Comparison of ENCODE assay signal across 13 cellular contexts in the genomic region with DNA sequence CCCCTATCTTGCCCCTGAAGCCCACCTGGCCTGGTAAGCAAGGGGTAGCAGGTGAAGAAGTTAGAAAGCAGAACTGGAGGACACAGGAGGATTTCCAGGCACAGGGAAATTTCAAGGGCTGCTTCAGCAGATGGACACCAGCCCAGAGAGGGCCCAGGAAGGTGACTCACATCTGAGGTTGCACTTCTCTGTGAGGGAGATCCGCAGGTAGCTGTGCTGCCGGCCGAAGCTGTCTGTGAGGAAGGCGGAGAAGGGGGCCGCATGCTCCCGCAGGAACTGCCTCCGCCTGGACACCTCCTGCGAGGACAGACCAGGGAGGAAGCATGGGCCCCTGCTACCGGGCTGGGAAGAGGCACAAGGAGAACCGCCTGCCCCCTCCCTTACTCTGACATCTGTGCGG. TPM values are rescaled to one million over a fixed set of nuclear protein-coding genes. Genes with fewer than 3 reads are reported as not detected.
A peak's percentile ranks its signal among the peaks of the same experiment; 100 is the strongest.
DNase-seq lines count a peak whose midpoint lies in the region; FAIRE-seq and TF ChIP-seq lines count a peak whose summit lies in the region.
"Had no signal": no experiment of that assay in that cellular context is flagged by ENCODE, and none has a peak within 500 bp of the region (broad histone marks: within the 10 kb centered on the region; RNA-seq: fewer than 3 reads in every experiment).

No MANE protein-coding gene starts in this region.

- in situ Hi-C loops in GM23248 (cut with MboI): no loop called here

- DNase-seq in GM23248: peak; percentile 55
- DNase-seq in RCC 7860 (ENCODE audit: low spot score): peak; percentile 28
- DNase-seq in epithelial cell of proximal tubule (ENCODE audit: low read depth): peak; percentile 31
- DNase-seq in activated CD4-positive, alpha-beta T cell treated with anti-CD3 and anti-CD28 coated beads for 1 hour: no peak
- no peak for DNase-seq in endodermal cell
- DNase-seq in NCI-H748 treated with DMSO at 0.1 percent for 48 hours (lab: John Stamatoyannopoulos, UW): no peak
- no peak for DNase-seq in GM20000 (ENCODE audit: low spot score)
- DNase-seq: activated CD4-positive, alpha-beta T cell treated with anti-CD3 and anti-CD28 coated beads for 36 hours; CD4-positive, CD25-positive, alpha-beta regulatory T cell; Kasumi-1; NCI-H2029 had no signal

- H4K20me1 ChIP-seq in GM23248 (ENCODE audit: insufficient read depth): no peaks in the 10 kb centered on the region

- H3K79me2 ChIP-seq in GM23248 (ENCODE audit: insufficient read depth): no peaks in the 10 kb centered on the region

- peaks cover 10% of the 10 kb centered on the region for H3K4me1 Mint-ChIP-seq in endodermal cell

- WGBS in GM23248 (ENCODE audit: low coverage in 1 of 2, low lambda C conversion rate in 2 of 2, missing lambda C conversion rate in 2 of 2), 2 experiments: 85 to 86% methylated on average over 11 of the region's 11 CpGs
- 93 to 100% methylated on average over 1 to 11 of the region's 11 CpGs for WGBS in endodermal cell (ENCODE audit: insufficient coverage in 1 of 2, insufficient read length in 1 of 2), 2 experiments

- H3K4me1 ChIP-seq in GM23248 (ENCODE audit: insufficient read depth) (peaks cover 9% of the 10 kb centered on the region; the same call in 1 of the 2 replicates), subcutaneous abdominal adipose tissue (ENCODE audit: control insufficient read depth in 5 of 5, insufficient read depth in 5 of 5, low read length in 5 of 5) (peaks cover 4 to 85% (median 63%) of the 10 kb centered on the region in 5 donors), endodermal cell (ENCODE audit: control insufficient read depth, insufficient read depth, low read length) (no peaks in the 10 kb centered on the region)

- peaks cover 7% of the 10 kb centered on the region; the same call in 1 of the 2 replicates for H3F3A ChIP-seq in GM23248 (ENCODE audit: insufficient read depth)

- H3K27me3 Mint-ChIP-seq in endodermal cell (ENCODE audit: insufficient read depth): no peaks in the 10 kb centered on the region
- H3K27me3 Mint-ChIP-seq: activated CD4-positive, alpha-beta T cell treated with anti-CD3 and anti-CD28 coated beads for 36 hours; CD4-positive, CD25-positive, alpha-beta regulatory T cell had no signal

- FAIRE-seq in RCC 7860 (lab: Jason Lieb, UNC): no peak

- TF ChIP-seq CTCF in epithelial cell of proximal tubule (conservative IDR thresholded peaks at IDR 0.05; ENCODE audit: low read depth, low read length) (no peak), endodermal cell (conservative IDR thresholded peaks at IDR 0.05) (no peak), GM20000 (IDR thresholded peaks at IDR 0.05; ENCODE audit: extremely low read depth, missing control alignments) (no peak)

- H3K4me3 ChIP-seq in GM23248 (no peak overlapping the region), epithelial cell of proximal tubule (ENCODE audit: low read depth, low read length) (no peak overlapping the region), subcutaneous abdominal adipose tissue (ENCODE audit: low read depth in 1 of 5, low read length in 5 of 5) (no peak overlapping the region), endodermal cell (ENCODE audit: low read length) (no peak overlapping the region)

- peaks cover 30% of the 10 kb centered on the region for H3K36me3 Mint-ChIP-seq in endodermal cell (ENCODE audit: low read depth)
- H3K36me3 Mint-ChIP-seq: CD4-positive, CD25-positive, alpha-beta regulatory T cell had no signal

- H3K36me3 ChIP-seq in GM23248 (ENCODE audit: low read depth) (no peaks in the 10 kb centered on the region), subcutaneous abdominal adipose tissue (ENCODE audit: control insufficient read depth in 5 of 5, insufficient read depth in 5 of 5, low read length in 5 of 5) (peaks cover 0 to 46% (median 35%) of the 10 kb centered on the region in 5 donors), endodermal cell (ENCODE audit: control insufficient read depth, insufficient read depth, low read length) (no peaks in the 10 kb centered on the region)

- H3K27ac Mint-ChIP-seq in endodermal cell: no peak overlapping the region

- H3K9ac ChIP-seq in GM23248 (no peak overlapping the region), subcutaneous abdominal adipose tissue (ENCODE audit: low read length in 5 of 5) (peak overlapping the region in 2 of 5 donors; percentile 50), endodermal cell (ENCODE audit: extremely low read depth, low read length, poor library complexity, severe bottlenecking) (no peak overlapping the region)

- H3K27me3 ChIP-seq in GM23248 (replicated peaks; ENCODE audit: insufficient read depth) (no peaks in the 10 kb centered on the region), subcutaneous abdominal adipose tissue (ENCODE audit: control insufficient read depth in 5 of 5, insufficient read depth in 4 of 5, low read length in 5 of 5) (no peaks in the 10 kb centered on the region), endodermal cell (ENCODE audit: control insufficient read depth, insufficient read depth, low read length, poor library complexity, severe bottlenecking) (no peaks in the 10 kb centered on the region)

- peaks cover 4% of the 10 kb centered on the region for H3K9me3 Mint-ChIP-seq in endodermal cell
- H3K9me3 Mint-ChIP-seq: brain had no signal

- H3K4me3 Mint-ChIP-seq in endodermal cell: no peak overlapping the region
- H3K4me3 Mint-ChIP-seq: activated CD4-positive, alpha-beta T cell treated with anti-CD3 and anti-CD28 coated beads for 36 hours; brain; CD4-positive, CD25-positive, alpha-beta regulatory T cell had no signal

- no peaks in the 10 kb centered on the region for H3K9me3 ChIP-seq in GM23248 (ENCODE audit: low read depth)
- no peaks in the 10 kb centered on the region for H3K9me3 ChIP-seq in subcutaneous abdominal adipose tissue (ENCODE audit: control insufficient read depth in 5 of 5, low read length in 5 of 5)
- H3K9me3 ChIP-seq in endodermal cell (ENCODE audit: control insufficient read depth, low read length): no peaks in the 10 kb centered on the region

- no peaks in the 10 kb centered on the region for H3K9me2 ChIP-seq in GM23248 (ENCODE audit: insufficient read depth)

- H2AFZ ChIP-seq in GM23248: no peak overlapping the region

- H3K4me2 ChIP-seq in GM23248 (ENCODE audit: unreplicated experiment): no peak overlapping the region

- H3K27ac ChIP-seq in GM23248 (no peak overlapping the region), subcutaneous abdominal adipose tissue (ENCODE audit: low read depth, low read length) (peak overlapping the region; percentile 67), endodermal cell (ENCODE audit: low read depth, low read length) (no peak overlapping the region)

RNA-seq across cellular contexts. Expression of a gene that starts 7.1 kb away (rescaled TPM):
- total RNA-seq in GM23248 (2014; rRNA removed; shearing (Covaris generic)): 9.0 and 10.2 TPM in 2 replicates
- polyA plus RNA-seq in GM23248 (2016; fragmentation: Nextera tagmentation; extraction: Ambion mirVana): 7.3 and 8.4 TPM in 2 replicates
- total RNA-seq in epithelial cell of proximal tubule: 6.5 and 10.1 TPM in 2 replicates
- 10 to 100 TPM in 1 of 2 donors, 1 to 10 TPM in 1; 8.7 to 11.3 TPM for total RNA-seq in endodermal cell
- 10.3 TPM for polyA plus RNA-seq in endodermal cell (2013, experiment 1 of 2)
- polyA plus RNA-seq in endodermal cell (2013, experiment 2 of 2): 9.4 TPM

Comparison
In these comparisons a context has a peak if more than half of its experiments do, and no peak if none do; other contexts are left out.
1. DNase-seq: peak in GM23248 (single experiment), RCC 7860 (single experiment) and epithelial cell of proximal tubule (single experiment); none in activated CD4-positive, alpha-beta T cell treated with anti-CD3 and anti-CD28 coated beads for 1 hour (single experiment), endodermal cell (single experiment), NCI-H748 treated with DMSO at 0.1 percent for 48 hours (single experiment) and GM20000 (single experiment).